ENCODE assay signal across 9 cellular contexts in genomic region chr1:8154621-8155052, GRCh38.
DNase-seq lines count a peak whose midpoint lies in the region; ATAC-seq and TF ChIP-seq lines count a peak whose summit lies in the region.
"Had no signal": no experiment of that assay in that cellular context is flagged by ENCODE, and none has a peak within 500 bp of the region (broad histone marks: within the 10 kb centered on the region; RNA-seq: fewer than 3 reads in every experiment).

No MANE protein-coding gene starts in this region.

- peak overlapping the region; percentile 87 for H3K27ac ChIP-seq in RWPE2 (ENCODE audit: poor library complexity, severe bottlenecking)
- H3K27ac ChIP-seq in stomach smooth muscle (ENCODE audit: low read length), result peak overlapping the region; percentile 58

- H3K27me3 ChIP-seq in RWPE2 (ENCODE audit: insufficient read depth, poor library complexity, severe bottlenecking) (no peaks in the 10 kb centered on the region), stomach smooth muscle (ENCODE audit: control insufficient read depth in 1 of 2, insufficient read depth in 2 of 2, low read length in 2 of 2) (no peaks in the 10 kb centered on the region)

- no peaks in the 10 kb centered on the region for H3K36me3 ChIP-seq in RWPE2 (ENCODE audit: low read depth)
- no peaks in the 10 kb centered on the region for H3K36me3 ChIP-seq in stomach smooth muscle (ENCODE audit: control insufficient read depth in 2 of 2, insufficient read depth in 2 of 2, low read length in 2 of 2)

- TF ChIP-seq CTCF in RWPE2 (IDR thresholded peaks at IDR 0.05; ENCODE audit: poor library complexity, severe bottlenecking) (no peak), GM10266 (IDR thresholded peaks at IDR 0.05; ENCODE audit: control insufficient read depth, insufficient read depth, low read depth, missing control alignments) (no peak)

- H3K9me3 ChIP-seq in RWPE2 (ENCODE audit: severe bottlenecking), result no peaks in the 10 kb centered on the region
- H3K9me3 ChIP-seq in stomach smooth muscle (ENCODE audit: control insufficient read depth in 2 of 2, low read length in 2 of 2), result no peaks in the 10 kb centered on the region

- no peak overlapping the region for H3K4me3 ChIP-seq in RWPE2 (ENCODE audit: severe bottlenecking)
- H3K4me3 ChIP-seq in stomach smooth muscle (ENCODE audit: low read length in 2 of 2), result peak overlapping the region in 1 of 2 donors; percentile 47

- peak; percentile 95 for ATAC-seq in RWPE2 (ENCODE audit: low read depth)

- H3K4me1 ChIP-seq in RWPE2 (ENCODE audit: insufficient read depth, poor library complexity, severe bottlenecking), result peaks cover 18% of the 10 kb centered on the region
- peaks cover 18% of the 10 kb centered on the region for H3K4me1 ChIP-seq in stomach smooth muscle (ENCODE audit: control insufficient read depth, insufficient read depth, low read length)

- peak; percentile 55 for DNase-seq in NCI-H748 (lab: John Stamatoyannopoulos, UW; ENCODE audit: unreplicated experiment)
- no peak for DNase-seq in NCI-H748 treated with DMSO at 0.1 percent for 48 hours (lab: John Stamatoyannopoulos, UW)
- peak; percentile 83 for DNase-seq in RWPE2 (ENCODE audit: low spot score)
- DNase-seq in foreskin melanocyte, result peak; percentile 67
- DNase-seq in T-helper 1 cell, result no peak
- no peak for DNase-seq in SK-N-DZ (ENCODE audit: low spot score)
- DNase-seq in GM10266 (ENCODE audit: extremely low spot score), result no peak
- DNase-seq: stimulated activated CD4-positive, alpha-beta T cell treated with anti-CD3 and anti-CD28 coated beads, Interleukin-12 subunit alpha, Interleukin-12 subunit beta, amount 100 ng/mL, for 4 hours had no signal

- peak overlapping the region in 1 of 2 donors; percentile 41 for H3K9ac ChIP-seq in stomach smooth muscle (ENCODE audit: low read length in 2 of 2)

Comparison
In these comparisons a context has a peak if more than half of its experiments do, and no peak if none do; other contexts are left out.
1. DNase-seq: peak in NCI-H748 (single experiment), RWPE2 (single experiment) and foreskin melanocyte (single experiment); none in NCI-H748 treated with DMSO at 0.1 percent for 48 hours (single experiment), T-helper 1 cell (0 of 5), SK-N-DZ (single experiment) and GM10266 (single experiment).